1 cellular context compared by ENCODE assay signal in the genomic region with DNA sequence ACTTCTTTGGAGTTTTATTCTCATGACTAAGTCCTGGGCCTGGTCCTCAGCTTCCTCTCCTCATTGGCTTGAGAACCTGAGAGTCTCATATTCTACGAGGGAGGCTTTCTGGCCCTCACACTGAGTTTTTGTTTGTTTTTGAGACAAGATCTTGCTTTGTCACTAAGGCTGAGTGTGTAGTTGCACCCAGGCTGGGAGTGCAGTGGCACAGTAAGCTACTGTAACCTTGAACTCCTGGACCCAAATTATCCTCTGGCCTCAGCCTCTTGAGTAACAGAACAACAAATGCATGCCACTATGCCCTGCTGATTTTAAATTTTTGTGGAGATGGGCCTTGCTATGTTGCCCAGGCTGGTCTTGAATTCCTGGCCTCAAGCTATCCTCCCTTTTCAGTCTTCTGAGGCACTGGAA.
TF ChIP-seq lines count a peak whose summit lies in the region.

No MANE protein-coding gene starts in this region.

TF ChIP-seq in HepG2, 621 proteins besides CTCF, POLR2A, EP300 and RAD21 (continued from another document and continues in another):
- TF ChIP-seq, protein P1, sequence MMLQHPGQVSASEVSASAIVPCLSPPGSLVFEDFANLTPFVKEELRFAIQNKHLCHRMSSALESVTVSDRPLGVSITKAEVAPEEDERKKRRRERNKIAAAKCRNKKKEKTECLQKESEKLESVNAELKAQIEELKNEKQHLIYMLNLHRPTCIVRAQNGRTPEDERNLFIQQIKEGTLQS (CRISPR knock-in tag; IDR thresholded peaks at IDR 0.05) = no peak
- TF ChIP-seq, protein P2, sequence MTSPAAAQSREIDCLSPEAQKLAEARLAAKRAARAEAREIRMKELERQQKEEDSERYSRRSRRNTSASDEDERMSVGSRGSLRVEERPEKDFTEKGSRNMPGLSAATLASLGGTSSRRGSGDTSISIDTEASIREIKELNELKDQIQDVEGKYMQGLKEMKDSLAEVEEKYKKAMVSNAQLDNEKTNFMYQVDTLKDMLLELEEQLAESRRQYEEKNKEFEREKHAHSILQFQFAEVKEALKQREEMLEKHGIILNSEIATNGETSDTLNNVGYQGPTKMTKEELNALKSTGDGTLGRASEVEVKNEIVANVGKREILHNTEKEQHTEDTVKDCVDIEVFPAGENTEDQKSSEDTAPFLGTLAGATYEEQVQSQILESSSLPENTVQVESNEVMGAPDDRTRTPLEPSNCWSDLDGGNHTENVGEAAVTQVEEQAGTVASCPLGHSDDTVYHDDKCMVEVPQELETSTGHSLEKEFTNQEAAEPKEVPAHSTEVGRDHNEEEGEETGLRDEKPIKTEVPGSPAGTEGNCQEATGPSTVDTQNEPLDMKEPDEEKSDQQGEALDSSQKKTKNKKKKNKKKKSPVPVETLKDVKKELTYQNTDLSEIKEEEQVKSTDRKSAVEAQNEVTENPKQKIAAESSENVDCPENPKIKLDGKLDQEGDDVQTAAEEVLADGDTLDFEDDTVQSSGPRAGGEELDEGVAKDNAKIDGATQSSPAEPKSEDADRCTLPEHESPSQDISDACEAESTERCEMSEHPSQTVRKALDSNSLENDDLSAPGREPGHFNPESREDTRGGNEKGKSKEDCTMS (CRISPR knock-in tag; conservative IDR thresholded peaks at IDR 0.05) = no peak; the same call in 1 of the 2 replicates
- TF ChIP-seq GABPB1 (CRISPR knock-in tag; IDR thresholded peaks at IDR 0.05) (0 out of 2 replicates have a peak, but pooled peaks have one; percentile 30), MTF2 (CRISPR knock-in tag; IDR thresholded peaks at IDR 0.05; ENCODE audit: borderline replicate concordance) (no peak), ZFAT (CRISPR knock-in tag; conservative IDR thresholded peaks at IDR 0.05) (no peak), ZNF282 (IDR thresholded peaks at IDR 0.05; ENCODE audit: partially characterized antibody) (no peak), THAP11 (CRISPR knock-in tag; IDR thresholded peaks at IDR 0.05) (peak; percentile 62), ZNF333 (CRISPR knock-in tag; IDR thresholded peaks at IDR 0.05; ENCODE audit: borderline replicate concordance) (no peak), ZNF230 (CRISPR knock-in tag; IDR thresholded peaks at IDR 0.05) (no peak), BCL6 (CRISPR knock-in tag; IDR thresholded peaks at IDR 0.05) (peak; percentile 76), YY1 (IDR thresholded peaks at IDR 0.05; ENCODE audit: insufficient read depth, insufficient replicate concordance, low read depth, low read length) (no peak), ZNF891 (CRISPR knock-in tag; IDR thresholded peaks at IDR 0.05) (no peak), ZNF160 (CRISPR knock-in tag; IDR thresholded peaks at IDR 0.05) (no peak), SNAPC2 (CRISPR knock-in tag; IDR thresholded peaks at IDR 0.05) (no peak), HDAC2 (CRISPR knock-in tag; IDR thresholded peaks at IDR 0.05) (peak; percentile 84), STAT5B (CRISPR knock-in tag; IDR thresholded peaks at IDR 0.05) (no peak), ZNF460 (CRISPR knock-in tag; IDR thresholded peaks at IDR 0.05; ENCODE audit: borderline replicate concordance) (no peak; the same call in 1 of the 2 replicates), FOXJ3 (CRISPR knock-in tag; IDR thresholded peaks at IDR 0.05; ENCODE audit: borderline replicate concordance) (peak; percentile 88; the same call in 1 of the 2 replicates)
- TF ChIP-seq, protein P3, sequence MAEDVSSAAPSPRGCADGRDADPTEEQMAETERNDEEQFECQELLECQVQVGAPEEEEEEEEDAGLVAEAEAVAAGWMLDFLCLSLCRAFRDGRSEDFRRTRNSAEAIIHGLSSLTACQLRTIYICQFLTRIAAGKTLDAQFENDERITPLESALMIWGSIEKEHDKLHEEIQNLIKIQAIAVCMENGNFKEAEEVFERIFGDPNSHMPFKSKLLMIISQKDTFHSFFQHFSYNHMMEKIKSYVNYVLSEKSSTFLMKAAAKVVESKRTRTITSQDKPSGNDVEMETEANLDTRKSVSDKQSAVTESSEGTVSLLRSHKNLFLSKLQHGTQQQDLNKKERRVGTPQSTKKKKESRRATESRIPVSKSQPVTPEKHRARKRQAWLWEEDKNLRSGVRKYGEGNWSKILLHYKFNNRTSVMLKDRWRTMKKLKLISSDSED (CRISPR knock-in tag; IDR thresholded peaks at IDR 0.05) = no peak
- TF ChIP-seq, protein P4, sequence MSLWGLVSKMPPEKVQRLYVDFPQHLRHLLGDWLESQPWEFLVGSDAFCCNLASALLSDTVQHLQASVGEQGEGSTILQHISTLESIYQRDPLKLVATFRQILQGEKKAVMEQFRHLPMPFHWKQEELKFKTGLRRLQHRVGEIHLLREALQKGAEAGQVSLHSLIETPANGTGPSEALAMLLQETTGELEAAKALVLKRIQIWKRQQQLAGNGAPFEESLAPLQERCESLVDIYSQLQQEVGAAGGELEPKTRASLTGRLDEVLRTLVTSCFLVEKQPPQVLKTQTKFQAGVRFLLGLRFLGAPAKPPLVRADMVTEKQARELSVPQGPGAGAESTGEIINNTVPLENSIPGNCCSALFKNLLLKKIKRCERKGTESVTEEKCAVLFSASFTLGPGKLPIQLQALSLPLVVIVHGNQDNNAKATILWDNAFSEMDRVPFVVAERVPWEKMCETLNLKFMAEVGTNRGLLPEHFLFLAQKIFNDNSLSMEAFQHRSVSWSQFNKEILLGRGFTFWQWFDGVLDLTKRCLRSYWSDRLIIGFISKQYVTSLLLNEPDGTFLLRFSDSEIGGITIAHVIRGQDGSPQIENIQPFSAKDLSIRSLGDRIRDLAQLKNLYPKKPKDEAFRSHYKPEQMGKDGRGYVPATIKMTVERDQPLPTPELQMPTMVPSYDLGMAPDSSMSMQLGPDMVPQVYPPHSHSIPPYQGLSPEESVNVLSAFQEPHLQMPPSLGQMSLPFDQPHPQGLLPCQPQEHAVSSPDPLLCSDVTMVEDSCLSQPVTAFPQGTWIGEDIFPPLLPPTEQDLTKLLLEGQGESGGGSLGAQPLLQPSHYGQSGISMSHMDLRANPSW (CRISPR knock-in tag; IDR thresholded peaks at IDR 0.05; ENCODE audit: borderline replicate concordance) = no peak
- TF ChIP-seq, protein P5, sequence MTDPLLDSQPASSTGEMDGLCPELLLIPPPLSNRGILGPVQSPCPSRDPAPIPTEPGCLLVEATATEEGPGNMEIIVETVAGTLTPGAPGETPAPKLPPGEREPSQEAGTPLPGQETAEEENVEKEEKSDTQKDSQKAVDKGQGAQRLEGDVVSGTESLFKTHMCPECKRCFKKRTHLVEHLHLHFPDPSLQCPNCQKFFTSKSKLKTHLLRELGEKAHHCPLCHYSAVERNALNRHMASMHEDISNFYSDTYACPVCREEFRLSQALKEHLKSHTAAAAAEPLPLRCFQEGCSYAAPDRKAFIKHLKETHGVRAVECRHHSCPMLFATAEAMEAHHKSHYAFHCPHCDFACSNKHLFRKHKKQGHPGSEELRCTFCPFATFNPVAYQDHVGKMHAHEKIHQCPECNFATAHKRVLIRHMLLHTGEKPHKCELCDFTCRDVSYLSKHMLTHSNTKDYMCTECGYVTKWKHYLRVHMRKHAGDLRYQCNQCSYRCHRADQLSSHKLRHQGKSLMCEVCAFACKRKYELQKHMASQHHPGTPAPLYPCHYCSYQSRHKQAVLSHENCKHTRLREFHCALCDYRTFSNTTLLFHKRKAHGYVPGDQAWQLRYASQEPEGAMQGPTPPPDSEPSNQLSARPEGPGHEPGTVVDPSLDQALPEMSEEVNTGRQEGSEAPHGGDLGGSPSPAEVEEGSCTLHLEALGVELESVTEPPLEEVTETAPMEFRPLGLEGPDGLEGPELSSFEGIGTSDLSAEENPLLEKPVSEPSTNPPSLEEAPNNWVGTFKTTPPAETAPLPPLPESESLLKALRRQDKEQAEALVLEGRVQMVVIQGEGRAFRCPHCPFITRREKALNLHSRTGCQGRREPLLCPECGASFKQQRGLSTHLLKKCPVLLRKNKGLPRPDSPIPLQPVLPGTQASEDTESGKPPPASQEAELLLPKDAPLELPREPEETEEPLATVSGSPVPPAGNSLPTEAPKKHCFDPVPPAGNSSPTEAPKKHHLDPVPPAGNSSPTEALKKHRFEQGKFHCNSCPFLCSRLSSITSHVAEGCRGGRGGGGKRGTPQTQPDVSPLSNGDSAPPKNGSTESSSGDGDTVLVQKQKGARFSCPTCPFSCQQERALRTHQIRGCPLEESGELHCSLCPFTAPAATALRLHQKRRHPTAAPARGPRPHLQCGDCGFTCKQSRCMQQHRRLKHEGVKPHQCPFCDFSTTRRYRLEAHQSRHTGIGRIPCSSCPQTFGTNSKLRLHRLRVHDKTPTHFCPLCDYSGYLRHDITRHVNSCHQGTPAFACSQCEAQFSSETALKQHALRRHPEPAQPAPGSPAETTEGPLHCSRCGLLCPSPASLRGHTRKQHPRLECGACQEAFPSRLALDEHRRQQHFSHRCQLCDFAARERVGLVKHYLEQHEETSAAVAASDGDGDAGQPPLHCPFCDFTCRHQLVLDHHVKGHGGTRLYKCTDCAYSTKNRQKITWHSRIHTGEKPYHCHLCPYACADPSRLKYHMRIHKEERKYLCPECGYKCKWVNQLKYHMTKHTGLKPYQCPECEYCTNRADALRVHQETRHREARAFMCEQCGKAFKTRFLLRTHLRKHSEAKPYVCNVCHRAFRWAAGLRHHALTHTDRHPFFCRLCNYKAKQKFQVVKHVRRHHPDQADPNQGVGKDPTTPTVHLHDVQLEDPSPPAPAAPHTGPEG (CRISPR knock-in tag; IDR thresholded peaks at IDR 0.05) = no peak
- TF ChIP-seq, protein P6, sequence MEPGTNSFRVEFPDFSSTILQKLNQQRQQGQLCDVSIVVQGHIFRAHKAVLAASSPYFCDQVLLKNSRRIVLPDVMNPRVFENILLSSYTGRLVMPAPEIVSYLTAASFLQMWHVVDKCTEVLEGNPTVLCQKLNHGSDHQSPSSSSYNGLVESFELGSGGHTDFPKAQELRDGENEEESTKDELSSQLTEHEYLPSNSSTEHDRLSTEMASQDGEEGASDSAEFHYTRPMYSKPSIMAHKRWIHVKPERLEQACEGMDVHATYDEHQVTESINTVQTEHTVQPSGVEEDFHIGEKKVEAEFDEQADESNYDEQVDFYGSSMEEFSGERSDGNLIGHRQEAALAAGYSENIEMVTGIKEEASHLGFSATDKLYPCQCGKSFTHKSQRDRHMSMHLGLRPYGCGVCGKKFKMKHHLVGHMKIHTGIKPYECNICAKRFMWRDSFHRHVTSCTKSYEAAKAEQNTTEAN (CRISPR knock-in tag; conservative IDR thresholded peaks at IDR 0.05) = peak; percentile 98
- TF ChIP-seq, protein P7, sequence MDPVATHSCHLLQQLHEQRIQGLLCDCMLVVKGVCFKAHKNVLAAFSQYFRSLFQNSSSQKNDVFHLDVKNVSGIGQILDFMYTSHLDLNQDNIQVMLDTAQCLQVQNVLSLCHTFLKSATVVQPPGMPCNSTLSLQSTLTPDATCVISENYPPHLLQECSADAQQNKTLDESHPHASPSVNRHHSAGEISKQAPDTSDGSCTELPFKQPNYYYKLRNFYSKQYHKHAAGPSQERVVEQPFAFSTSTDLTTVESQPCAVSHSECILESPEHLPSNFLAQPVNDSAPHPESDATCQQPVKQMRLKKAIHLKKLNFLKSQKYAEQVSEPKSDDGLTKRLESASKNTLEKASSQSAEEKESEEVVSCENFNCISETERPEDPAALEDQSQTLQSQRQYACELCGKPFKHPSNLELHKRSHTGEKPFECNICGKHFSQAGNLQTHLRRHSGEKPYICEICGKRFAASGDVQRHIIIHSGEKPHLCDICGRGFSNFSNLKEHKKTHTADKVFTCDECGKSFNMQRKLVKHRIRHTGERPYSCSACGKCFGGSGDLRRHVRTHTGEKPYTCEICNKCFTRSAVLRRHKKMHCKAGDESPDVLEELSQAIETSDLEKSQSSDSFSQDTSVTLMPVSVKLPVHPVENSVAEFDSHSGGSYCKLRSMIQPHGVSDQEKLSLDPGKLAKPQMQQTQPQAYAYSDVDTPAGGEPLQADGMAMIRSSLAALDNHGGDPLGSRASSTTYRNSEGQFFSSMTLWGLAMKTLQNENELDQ (CRISPR knock-in tag; IDR thresholded peaks at IDR 0.05; ENCODE audit: borderline replicate concordance) = no peak
- TF ChIP-seq, protein P8, sequence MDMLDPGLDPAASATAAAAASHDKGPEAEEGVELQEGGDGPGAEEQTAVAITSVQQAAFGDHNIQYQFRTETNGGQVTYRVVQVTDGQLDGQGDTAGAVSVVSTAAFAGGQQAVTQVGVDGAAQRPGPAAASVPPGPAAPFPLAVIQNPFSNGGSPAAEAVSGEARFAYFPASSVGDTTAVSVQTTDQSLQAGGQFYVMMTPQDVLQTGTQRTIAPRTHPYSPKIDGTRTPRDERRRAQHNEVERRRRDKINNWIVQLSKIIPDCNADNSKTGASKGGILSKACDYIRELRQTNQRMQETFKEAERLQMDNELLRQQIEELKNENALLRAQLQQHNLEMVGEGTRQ (IDR thresholded peaks at IDR 0.05; ENCODE audit: low read depth, low read length) = no peak
- TF ChIP-seq, protein P8 (CRISPR knock-in tag; IDR thresholded peaks at IDR 0.05; ENCODE audit: borderline replicate concordance) = 0 out of 2 replicates have a peak, but pooled peaks have one; percentile 25
- TF ChIP-seq, protein P9, sequence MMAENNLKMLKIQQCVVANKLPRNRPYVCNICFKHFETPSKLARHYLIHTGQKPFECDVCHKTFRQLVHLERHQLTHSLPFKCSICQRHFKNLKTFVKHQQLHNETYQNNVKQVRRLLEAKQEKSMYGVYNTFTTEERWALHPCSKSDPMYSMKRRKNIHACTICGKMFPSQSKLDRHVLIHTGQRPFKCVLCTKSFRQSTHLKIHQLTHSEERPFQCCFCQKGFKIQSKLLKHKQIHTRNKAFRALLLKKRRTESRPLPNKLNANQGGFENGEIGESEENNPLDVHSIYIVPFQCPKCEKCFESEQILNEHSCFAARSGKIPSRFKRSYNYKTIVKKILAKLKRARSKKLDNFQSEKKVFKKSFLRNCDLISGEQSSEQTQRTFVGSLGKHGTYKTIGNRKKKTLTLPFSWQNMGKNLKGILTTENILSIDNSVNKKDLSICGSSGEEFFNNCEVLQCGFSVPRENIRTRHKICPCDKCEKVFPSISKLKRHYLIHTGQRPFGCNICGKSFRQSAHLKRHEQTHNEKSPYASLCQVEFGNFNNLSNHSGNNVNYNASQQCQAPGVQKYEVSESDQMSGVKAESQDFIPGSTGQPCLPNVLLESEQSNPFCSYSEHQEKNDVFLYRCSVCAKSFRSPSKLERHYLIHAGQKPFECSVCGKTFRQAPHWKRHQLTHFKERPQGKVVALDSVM (CRISPR knock-in tag; IDR thresholded peaks at IDR 0.05) = peak; percentile 84
